8 cellular contexts compared by ENCODE assay signal in genomic region chr3:25782938-25783660, GRCh38. TPM values are rescaled to one million over a fixed set of nuclear protein-coding genes. Genes with fewer than 3 reads are reported as not detected.
DNase-seq lines count a peak whose midpoint lies in the region; ATAC-seq and TF ChIP-seq lines count a peak whose summit lies in the region.

TSS of gene NGLY1 (minus strand) at chr3:25783443. CDS start at chr3:25783390, 53 bp downstream.

- peak within 1 kb of the TSS; percentile 90 for H3K27ac Mint-ChIP-seq in activated CD4-positive, alpha-beta T cell treated with anti-CD3 and anti-CD28 coated beads for 36 hours

- ATAC-seq in GM18868 (IDR thresholded peaks at IDR 0.05; ENCODE audit: unreplicated experiment) (peak; percentile 74), HG03097 (IDR thresholded peaks at IDR 0.05; ENCODE audit: low FRiP score, unreplicated experiment) (peak; percentile 89)
- ATAC-seq in activated CD4-positive, alpha-beta T cell treated with anti-CD3 and anti-CD28 coated beads for 36 hours: peak; percentile 93

- peak within 1 kb of the TSS; percentile 92 for H3K4me3 Mint-ChIP-seq in activated CD4-positive, alpha-beta T cell treated with anti-CD3 and anti-CD28 coated beads for 36 hours

- peaks cover 20% of the 10 kb centered on the region for H3K36me3 Mint-ChIP-seq in activated CD4-positive, alpha-beta T cell treated with anti-CD3 and anti-CD28 coated beads for 36 hours (ENCODE audit: low read depth)

- peak within 1 kb of the TSS; percentile 88 for H3K4me3 ChIP-seq in choroid plexus epithelial cell (ENCODE audit: low read depth, low read length)

- no peaks in the 10 kb centered on the region for H3K27me3 ChIP-seq in layer of hippocampus (ENCODE audit: control insufficient read depth, insufficient read depth, low read length)

- POLR2A ChIA-PET in activated CD4-positive, alpha-beta T cell treated with anti-CD3 and anti-CD28 coated beads for 36 hours (lab: Charles Lee): interaction anchor here (0.7 kb wide), 1 partner anchor 10 kb away, joined by 4 read pairs; no protein-coding TSS in a partner anchor

- H3K4me1 Mint-ChIP-seq in activated CD4-positive, alpha-beta T cell treated with anti-CD3 and anti-CD28 coated beads for 36 hours: peaks cover 54% of the 10 kb centered on the region

- CTCF ChIA-PET in activated CD4-positive, alpha-beta T cell treated with anti-CD3 and anti-CD28 coated beads for 36 hours (lab: Charles Lee): interaction anchor here (0.7 to 1.6 kb wide), 2 partner anchors 10 to 134 kb away, joined by 3 to 8 read pairs; no protein-coding TSS in a partner anchor

- in situ Hi-C loops in ACHN (cut with HindIII; ENCODE audit: low pct_ligation_motif_present, low pct_unique_long_range_greater_than_20kb, low sequenced_read_pairs): no loop called here

- H3K9me3 Mint-ChIP-seq in activated CD4-positive, alpha-beta T cell treated with anti-CD3 and anti-CD28 coated beads for 36 hours (ENCODE audit: low read depth): no peaks in the 10 kb centered on the region

- peak within 1 kb of the TSS; percentile 82 for H3K27ac ChIP-seq in layer of hippocampus (ENCODE audit: low read depth, low read length)

- no peak for TF ChIP-seq CTCF in choroid plexus epithelial cell (conservative IDR thresholded peaks at IDR 0.05; ENCODE audit: low read depth, low read length)

- DNase-seq in ACHN (peak; percentile 82), NCI-H446 treated with DMSO at 0.1 percent for 48 hours (lab: John Stamatoyannopoulos, UW) (peak; percentile 34), choroid plexus epithelial cell (ENCODE audit: low read depth) (peak; percentile 85)
- peak; percentile 92 for DNase-seq in activated CD4-positive, alpha-beta T cell treated with anti-CD3 and anti-CD28 coated beads for 36 hours
- DNase-seq in stimulated activated CD4-positive, alpha-beta T cell treated with anti-CD3 and anti-CD28 coated beads, Interleukin-1b, Interleukin-23, amount 100 ng/mL, for 24 hours (ENCODE audit: low read depth in 4 of 4, low spot score in 1 of 4): peak; percentile 72 to 78 (median 75)

- H3K27me3 Mint-ChIP-seq in activated CD4-positive, alpha-beta T cell treated with anti-CD3 and anti-CD28 coated beads for 36 hours: no peaks in the 10 kb centered on the region

- intact Hi-C loops in activated CD4-positive, alpha-beta T cell treated with anti-CD3 and anti-CD28 coated beads for 36 hours (cut with DNase I, micrococcal nuclease): loop anchor here (1.0 to 10.0 kb wide), 11 partner anchors 12 to 1971 kb away; partner anchors contain the start of genes NR1D2 (in 2 of the 2), SLC4A7 (in 2 of the 2), NKIRAS1 (in 1 of the 2) and RPL15 (in 1 of the 2)

RNA-seq across cellular contexts. Expression of gene NGLY1, which starts in this region (rescaled TPM):
- 100 to 1,000 TPM in 1 of 2 experiments, 10 to 100 TPM in 1; 86.1 to 135 TPM for total RNA-seq in activated CD4-positive, alpha-beta T cell treated with anti-CD3 and anti-CD28 coated beads for 36 hours

Comparison
In these comparisons a context has a peak if more than half of its experiments do, and no peak if none do; other contexts are left out.
1. Peak in every context shown above with its lines: DNase-seq, ATAC-seq, H3K4me3 ChIP-seq and H3K27ac ChIP-seq.
2. DNase-seq: peak in every context shown above with its lines; median percentile 92 in activated CD4-positive, alpha-beta T cell treated with anti-CD3 and anti-CD28 coated beads for 36 hours; 85 in choroid plexus epithelial cell; 82 in ACHN; 75 in stimulated activated CD4-positive, alpha-beta T cell treated with anti-CD3 and anti-CD28 coated beads, Interleukin-1b, Interleukin-23, amount 100 ng/mL, for 24 hours; 34 in NCI-H446 treated with DMSO at 0.1 percent for 48 hours.